Comparison of ENCODE assay signal across 8 cellular contexts in genomic region chr12:108689314-108690190, GRCh38. TPM values are rescaled to one million over a fixed set of nuclear protein-coding genes. Genes with fewer than 3 reads are reported as not detected.
DNase-seq lines count a peak whose midpoint lies in the region; ATAC-seq and TF ChIP-seq lines count a peak whose summit lies in the region.

No MANE protein-coding gene starts in this region.

- H3K36me3 ChIP-seq in OCI-LY7 (ENCODE audit: insufficient read depth, low read length) (peaks cover 17% of the 10 kb centered on the region), right lobe of liver (no peaks in the 10 kb centered on the region), stomach (no peaks in the 10 kb centered on the region)

- CTCF ChIA-PET in activated CD4-positive, alpha-beta T cell treated with anti-CD3 and anti-CD28 coated beads for 36 hours (lab: Charles Lee) = interaction anchor here (0.6 to 4.3 kb wide), 15 partner anchors 9 to 736 kb away, joined by 3 to 24 read pairs (median 4); partner anchors contain the start of genes ISCU and SELPLG
- CTCF ChIA-PET in OCI-LY7 (lab: Charles Lee; ENCODE audit: unreplicated experiment) = interaction anchor here (1.3 kb wide), 1 partner anchor 23 kb away, joined by 4 read pairs; no protein-coding TSS in a partner anchor

- no peaks in the 10 kb centered on the region for H3K9me2 ChIP-seq in OCI-LY7 (ENCODE audit: insufficient read depth, low read length)

- peaks cover 77% of the 10 kb centered on the region for H3K4me1 Mint-ChIP-seq in activated CD4-positive, alpha-beta T cell treated with anti-CD3 and anti-CD28 coated beads for 36 hours

- H3K36me3 Mint-ChIP-seq in activated CD4-positive, alpha-beta T cell treated with anti-CD3 and anti-CD28 coated beads for 36 hours (ENCODE audit: low read depth) = peaks cover 2% of the 10 kb centered on the region

- peaks cover 42% of the 10 kb centered on the region; the same call in 1 of the 2 replicates for H3K79me2 ChIP-seq in OCI-LY7 (ENCODE audit: insufficient read depth, low read depth, low read length)

- peaks cover 49% of the 10 kb centered on the region for H3K4me1 ChIP-seq in OCI-LY7 (ENCODE audit: insufficient read depth, low read length, poor library complexity, severe bottlenecking)
- H3K4me1 ChIP-seq in right lobe of liver = peaks cover 0 to 15% (median 5%) of the 10 kb centered on the region in 4 donors
- H3K4me1 ChIP-seq in stomach = peaks cover 27 to 93% (median 69%) of the 10 kb centered on the region in 4 donors

- TF ChIP-seq EP300 in stomach (IDR thresholded peaks at IDR 0.05) = no peak

- DNase-seq in activated CD4-positive, alpha-beta T cell treated with anti-CD3 and anti-CD28 coated beads for 36 hours = peak; percentile 64
- DNase-seq in activated CD4-positive, alpha-beta T cell treated with anti-CD3 and anti-CD28 coated beads, Interleukin-2, amount 50 U/mL, for 4 hours = no peak
- peak; percentile 45 for DNase-seq in OCI-LY7 (ENCODE audit: low spot score)
- peak; percentile 65 for DNase-seq in astrocyte of the hippocampus (ENCODE audit: low read depth, low spot score)
- DNase-seq in right lobe of liver = peak in 1 of 3 donors; percentile 53
- DNase-seq in stomach = no peak
- DNase-seq in NCI-H2227 (lab: John Stamatoyannopoulos, UW; ENCODE audit: unreplicated experiment) = no peak
- no peak for DNase-seq in NK-92 treated with Interleukin-12 subunit alpha and Interleukin-12 subunit beta, amount 100 ng/mL, for 24 hours (lab: John Stamatoyannopoulos, UW)

- POLR2A ChIA-PET in activated CD4-positive, alpha-beta T cell treated with anti-CD3 and anti-CD28 coated beads for 36 hours (lab: Charles Lee) = interaction anchor here (0.5 to 1.5 kb wide), 10 partner anchors 8 to 170 kb away, joined by 3 to 6 read pairs (median 4); partner anchors contain the start of gene ISCU
- POLR2A ChIA-PET in OCI-LY7 (lab: Charles Lee) = interaction anchor here (0.7 to 2.7 kb wide), 11 partner anchors 10 to 123 kb away, joined by 3 to 12 read pairs (median 4); no protein-coding TSS in a partner anchor

- H3K4me3 Mint-ChIP-seq in activated CD4-positive, alpha-beta T cell treated with anti-CD3 and anti-CD28 coated beads for 36 hours = peak overlapping the region; percentile 67

- H4K20me1 ChIP-seq in OCI-LY7 (ENCODE audit: insufficient read depth, low read length) = 0 out of 2 replicates have a peak, but pooled peaks cover 7% of the 10 kb centered on the region

- no peaks in the 10 kb centered on the region for H3K9me3 Mint-ChIP-seq in activated CD4-positive, alpha-beta T cell treated with anti-CD3 and anti-CD28 coated beads for 36 hours (ENCODE audit: low read depth)

- no peaks in the 10 kb centered on the region for H3K9me3 ChIP-seq in OCI-LY7 (ENCODE audit: low read length)
- no peaks in the 10 kb centered on the region for H3K9me3 ChIP-seq in right lobe of liver
- no peaks in the 10 kb centered on the region for H3K9me3 ChIP-seq in stomach

- peak overlapping the region; percentile 73 for H3K4me2 ChIP-seq in OCI-LY7 (ENCODE audit: low read length)

- no peak overlapping the region for H2AFZ ChIP-seq in OCI-LY7 (ENCODE audit: low read length)

- TF ChIP-seq POLR2A in right lobe of liver (IDR thresholded peaks at IDR 0.05) (no peak), stomach (IDR thresholded peaks at IDR 0.05) (no peak)

- H3K27me3 ChIP-seq in right lobe of liver (no peaks in the 10 kb centered on the region), stomach (no peaks in the 10 kb centered on the region)

- 34% methylated on average over 7 of the region's 7 CpGs for WGBS in right lobe of liver (ENCODE audit: insufficient coverage, low coverage, low lambda C conversion rate, missing lambda C conversion rate)
- 23 to 39% (median 36%) methylated on average over 7 of the region's 7 CpGs for WGBS in stomach, 5 donors

- no peaks in the 10 kb centered on the region for H3K27me3 Mint-ChIP-seq in activated CD4-positive, alpha-beta T cell treated with anti-CD3 and anti-CD28 coated beads for 36 hours

- peak overlapping the region; percentile 29 for H3K27ac ChIP-seq in OCI-LY7 (ENCODE audit: low read depth, low read length, poor library complexity, severe bottlenecking)
- peak overlapping the region; percentile 76 to 82 (median 78) for H3K27ac ChIP-seq in right lobe of liver
- peak overlapping the region; percentile 66 to 93 (median 89) for H3K27ac ChIP-seq in stomach

- peak overlapping the region; percentile 96 for H3K27ac Mint-ChIP-seq in activated CD4-positive, alpha-beta T cell treated with anti-CD3 and anti-CD28 coated beads for 36 hours

- H3K4me3 ChIP-seq in OCI-LY7 (ENCODE audit: low read depth, low read length, poor library complexity, severe bottlenecking) (no peak overlapping the region), right lobe of liver (no peak overlapping the region), stomach (no peak overlapping the region)

- peak; percentile 60 for ATAC-seq in activated CD4-positive, alpha-beta T cell treated with anti-CD3 and anti-CD28 coated beads for 36 hours
- peak; percentile 9 to 27 (median 12) for ATAC-seq in right lobe of liver

- TF ChIP-seq CTCF in OCI-LY7 (conservative IDR thresholded peaks at IDR 0.05; ENCODE audit: low read length) (peak; percentile 47), right lobe of liver (IDR thresholded peaks at IDR 0.05) (peak in 1 of 4 donors; percentile 6), stomach (IDR thresholded peaks at IDR 0.05) (no peak)

- intact Hi-C loops in activated CD4-positive, alpha-beta T cell treated with anti-CD3 and anti-CD28 coated beads for 36 hours (cut with DNase I, micrococcal nuclease) = loop anchor here (1.0 to 10.0 kb wide), 11 partner anchors 24 to 1888 kb away; partner anchors contain the start of genes SART3 (in 2 of the 2), ISCU (in 1 of the 2), SSH1 (in 1 of the 2) and UNG (in 1 of the 2)
- intact Hi-C loops in OCI-LY7 (cut with micrococcal nuclease; ENCODE audit: unreplicated experiment) (loop anchor here (2.0 kb wide), 1 partner anchor 23 kb away; no protein-coding TSS in a partner anchor), right lobe of liver (cut with DNase I) (no loop called here), stomach (cut with DNase I; ENCODE audit: low total_unique reads) (no loop called here)

- no TSS peak for BruUV-seq in OCI-LY7 (replicated peaks; lab: Mats Ljungman, UMichigan)

RNA-seq across cellular contexts. Expression of gene CORO1C, which starts 41.8 kb away (rescaled TPM):
- total RNA-seq in activated CD4-positive, alpha-beta T cell treated with anti-CD3 and anti-CD28 coated beads for 36 hours = 10 to 100 TPM; 83.5 to 90.8 TPM
- 74.7 and 76.3 TPM in 2 replicates for total RNA-seq in OCI-LY7 (2014; rRNA removed; shearing (Covaris generic))
- total RNA-seq in OCI-LY7 (2022) (127 and 148 TPM in 2 replicates), right lobe of liver (100 to 1,000 TPM in 1 of 6 experiments, 10 to 100 TPM in 5; 36.6 to 100 (median 57.5) TPM), stomach (100 to 1,000 TPM; 143 to 392 (median 188) TPM)
- polyA plus RNA-seq in stomach = 10 to 100 TPM; 27.4 to 45.4 (median 44.1) TPM

RNA-seq across cellular contexts. Expression of gene SELPLG, which starts 55.9 kb away (rescaled TPM):
- total RNA-seq in activated CD4-positive, alpha-beta T cell treated with anti-CD3 and anti-CD28 coated beads for 36 hours = 10 to 100 TPM; 31.0 to 36.9 TPM
- 16.9 and 20.0 TPM in 2 replicates for total RNA-seq in OCI-LY7 (2014; rRNA removed; shearing (Covaris generic))
- total RNA-seq in OCI-LY7 (2022) = 21.0 and 25.3 TPM in 2 replicates
- total RNA-seq in right lobe of liver = 1 to 10 TPM; 1.5 to 6.0 (median 3.1) TPM
- total RNA-seq in stomach = 1 to 10 TPM; 1.2 to 6.1 (median 2.4) TPM
- polyA plus RNA-seq in stomach = 1 to 10 TPM; 1.7 to 4.1 (median 3.5) TPM

Comparison
In these comparisons a context has a peak if more than half of its experiments do, and no peak if none do; other contexts are left out.
1. DNase-seq: peak in activated CD4-positive, alpha-beta T cell treated with anti-CD3 and anti-CD28 coated beads for 36 hours (single experiment), OCI-LY7 (single experiment) and astrocyte of the hippocampus (single experiment); none in activated CD4-positive, alpha-beta T cell treated with anti-CD3 and anti-CD28 coated beads, Interleukin-2, amount 50 U/mL, for 4 hours (0 of 2), stomach (single experiment), NCI-H2227 (single experiment) and NK-92 treated with Interleukin-12 subunit alpha and Interleukin-12 subunit beta, amount 100 ng/mL, for 24 hours (single experiment).
2. H3K27ac ChIP-seq: peak in every context shown above with its lines; median percentile 89 in stomach; 78 in right lobe of liver; 29 in OCI-LY7.
3. intact Hi-C loops: an anchor here in activated CD4-positive, alpha-beta T cell treated with anti-CD3 and anti-CD28 coated beads for 36 hours (1.0 to 10.0 kb wide) and OCI-LY7 (2.0 kb wide); none called in right lobe of liver and stomach.